8 cellular contexts compared by ENCODE assay signal in the genomic region with DNA sequence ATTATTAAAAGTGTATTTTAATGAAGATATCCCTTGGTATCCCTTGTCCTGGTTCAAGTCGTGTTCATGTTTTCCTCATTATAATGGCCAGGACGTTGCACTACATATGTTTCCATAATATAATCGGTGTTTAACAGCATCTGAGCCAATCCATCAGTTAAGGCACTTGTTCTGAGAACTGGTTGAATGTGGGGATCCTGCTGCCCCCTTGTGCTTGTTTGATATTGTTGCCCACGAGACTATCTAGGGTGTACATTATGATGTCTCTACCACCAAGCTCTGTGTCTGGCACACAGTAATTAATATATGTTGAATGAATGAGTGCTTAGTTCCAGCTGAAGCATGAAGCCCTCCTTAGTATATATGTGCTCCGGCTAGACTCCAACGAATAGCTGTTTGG.
DNase-seq lines count a peak whose midpoint lies in the region; ATAC-seq, FAIRE-seq and TF ChIP-seq lines count a peak whose summit lies in the region.

No MANE protein-coding gene starts in this region.

- 0% methylated on average over 6 of the region's 6 CpGs for WGBS in HepG2 (ENCODE audit: low lambda C conversion rate)
- WGBS in suprapubic skin = 32% methylated on average over 6 of the region's 6 CpGs

- H4K20me1 ChIP-seq in Loucy (ENCODE audit: insufficient read depth, low read length, poor library complexity, severe bottlenecking) (no peaks in the 10 kb centered on the region), HepG2 (ENCODE audit: insufficient read depth, low read length) (no peaks in the 10 kb centered on the region)

- no peak for TF ChIP-seq EP300 in HepG2 (IDR thresholded peaks at IDR 0.05; ENCODE audit: low read depth in 2 of 2, low read length in 2 of 2)
- TF ChIP-seq EP300 in HepG2 (CRISPR knock-in tag; IDR thresholded peaks at IDR 0.05; ENCODE audit: borderline replicate concordance) = no peak
- no peak for TF ChIP-seq EP300 in suprapubic skin (IDR thresholded peaks at IDR 0.05)

- no peaks in the 10 kb centered on the region for H3K79me2 ChIP-seq in Loucy (ENCODE audit: insufficient read depth, low read length)
- no peaks in the 10 kb centered on the region for H3K79me2 ChIP-seq in HepG2 (ENCODE audit: insufficient read depth, low read length)

- TF ChIP-seq POLR2A in HepG2 (IDR thresholded peaks at IDR 0.05; ENCODE audit: insufficient read depth in 1 of 2, low read depth in 2 of 2, low read length in 2 of 2) (no peak), vagina (IDR thresholded peaks at IDR 0.05) (no peak), suprapubic skin (IDR thresholded peaks at IDR 0.05) (no peak)

- ATAC-seq in GM18511 (IDR thresholded peaks at IDR 0.05; ENCODE audit: unreplicated experiment) (peak; percentile 80), HepG2 (peak; percentile 74)

- no peak overlapping the region for H3K27ac ChIP-seq in WERI-Rb-1
- no peak overlapping the region for H3K27ac ChIP-seq in HepG2 (ENCODE audit: extremely low read length, insufficient read depth, low read length)
- no peak overlapping the region for H3K27ac ChIP-seq in vagina
- H3K27ac ChIP-seq in suprapubic skin = no peak overlapping the region

- intact Hi-C loops in HepG2 (cut with micrococcal nuclease; ENCODE audit: unreplicated experiment) (loop anchor here (1.0 kb wide), 1 partner anchor 197 kb away; no protein-coding TSS in a partner anchor), vagina (cut with DNase I) (loop anchor here (5.0 kb wide), 1 partner anchor 194 kb away; a partner anchor contains a TSS)

- H3K4me1 ChIP-seq in Loucy (ENCODE audit: insufficient read depth, low read length, poor library complexity, severe bottlenecking) = no peaks in the 10 kb centered on the region
- H3K4me1 ChIP-seq in HepG2 (ENCODE audit: insufficient read depth, low read length) = no peaks in the 10 kb centered on the region
- no peaks in the 10 kb centered on the region for H3K4me1 ChIP-seq in vagina
- H3K4me1 ChIP-seq in suprapubic skin = no peaks in the 10 kb centered on the region

- H3K9me2 ChIP-seq in Loucy (replicated peaks; ENCODE audit: low read depth, low read length) = no peaks in the 10 kb centered on the region

- in situ Hi-C loops in HepG2 (cut with HindIII; ENCODE audit: extremely low pct_ligation_motif_present, low pct_unique_long_range_greater_than_20kb) = loop anchor here (5.0 kb wide), 1 partner anchor 199 kb away; no protein-coding TSS in a partner anchor

- FAIRE-seq in HepG2 (lab: Jason Lieb, UNC) = no peak

- no peaks in the 10 kb centered on the region for H3K36me3 ChIP-seq in Loucy (ENCODE audit: insufficient read depth, low read length)
- H3K36me3 ChIP-seq in WERI-Rb-1 = no peaks in the 10 kb centered on the region
- no peaks in the 10 kb centered on the region for H3K36me3 ChIP-seq in HepG2 (replicated peaks in 1 of 2; ENCODE audit: control insufficient read depth in 1 of 2, insufficient read depth in 2 of 2, low read length in 2 of 2)
- H3K36me3 ChIP-seq in vagina = no peaks in the 10 kb centered on the region
- H3K36me3 ChIP-seq in suprapubic skin = no peaks in the 10 kb centered on the region

- H3K9me3 ChIP-seq in Loucy (ENCODE audit: insufficient read depth, low read depth, low read length) (no peaks in the 10 kb centered on the region), WERI-Rb-1 (ENCODE audit: severe bottlenecking) (no peaks in the 10 kb centered on the region), HepG2 (ENCODE audit: low read length) (no peaks in the 10 kb centered on the region), vagina (no peaks in the 10 kb centered on the region), suprapubic skin (no peaks in the 10 kb centered on the region)

- no peak overlapping the region for H3K4me2 ChIP-seq in Loucy (ENCODE audit: low read depth, low read length, poor library complexity, severe bottlenecking)
- H3K4me2 ChIP-seq in HepG2 (ENCODE audit: low read depth, low read length) = no peak overlapping the region

- H3K9ac ChIP-seq in Loucy (ENCODE audit: low read depth, low read length, poor library complexity, severe bottlenecking) (no peak overlapping the region), HepG2 (ENCODE audit: insufficient read depth, low read depth, low read length) (no peak overlapping the region)

- BruUV-seq in HepG2 (replicated peaks; lab: Mats Ljungman, UMichigan) = no TSS peak

- TF ChIP-seq RAD21 in HepG2 (CRISPR knock-in tag; IDR thresholded peaks at IDR 0.05) = no peak

- DNase-seq in COLO668 (lab: John Stamatoyannopoulos, UW; ENCODE audit: unreplicated experiment) (peak; percentile 54), WERI-Rb-1 (peak; percentile 12), HepG2 (ENCODE audit: low spot score) (peak; percentile 23), vagina (ENCODE audit: extremely low spot score in 2 of 2) (no peak), suprapubic skin (ENCODE audit: low spot score in 2 of 2) (no peak)
- no peak for DNase-seq in activated CD4-positive, CD25-positive, alpha-beta regulatory T cell treated with anti-CD3 and anti-CD28 coated beads, Interleukin-2, amount 50 U/mL, for 72 hours

- POLR2A ChIA-PET in HepG2 (lab: Yijun Ruan, JAX) = no interaction called here

- CTCF ChIA-PET in HepG2 (lab: Yijun Ruan, JAX; ENCODE audit: low intra/inter-chr PET ratio, low total read pairs) = interaction anchor here (0.7 kb wide), 1 partner anchor 197 kb away, joined by 3 read pairs; no protein-coding TSS in a partner anchor

- no peak overlapping the region for H3K4me3 ChIP-seq in Loucy (ENCODE audit: low read length, poor library complexity, severe bottlenecking)
- H3K4me3 ChIP-seq in WERI-Rb-1 (ENCODE audit: low read depth, low read length) = no peak overlapping the region
- no peak overlapping the region for H3K4me3 ChIP-seq in HepG2 (replicated peaks in 1 of 3; ENCODE audit: insufficient read depth in 1 of 3, low read depth in 2 of 3, low read length in 3 of 3)
- no peak overlapping the region for H3K4me3 ChIP-seq in vagina
- H3K4me3 ChIP-seq in suprapubic skin = no peak overlapping the region

- H3F3A ChIP-seq in Loucy (ENCODE audit: low read depth) = no peaks in the 10 kb centered on the region

- H2AFZ ChIP-seq in Loucy (ENCODE audit: low read length) (no peak overlapping the region), HepG2 (ENCODE audit: low read length) (no peak overlapping the region)

- H3K27me3 ChIP-seq in Loucy (ENCODE audit: insufficient read depth, low read length, poor library complexity, severe bottlenecking) = no peaks in the 10 kb centered on the region
- peaks cover 7% of the 10 kb centered on the region for H3K27me3 ChIP-seq in WERI-Rb-1 (ENCODE audit: insufficient read depth, low read depth, severe bottlenecking)
- H3K27me3 ChIP-seq in HepG2 (ENCODE audit: control insufficient read depth in 1 of 2, insufficient read depth in 2 of 2, low read length in 2 of 2) = peaks cover 1 to 7% of the 10 kb centered on the region in 2 experiments; a peak in 2 of 5 replicates
- no peaks in the 10 kb centered on the region for H3K27me3 ChIP-seq in vagina
- peaks cover 7% of the 10 kb centered on the region for H3K27me3 ChIP-seq in suprapubic skin

- TF ChIP-seq CTCF in Loucy (conservative IDR thresholded peaks at IDR 0.05; ENCODE audit: low read length) (peak; percentile 63), WERI-Rb-1 (IDR thresholded peaks at IDR 0.05; ENCODE audit: low read depth, low read length) (0 out of 2 replicates have a peak, but pooled peaks have one; percentile 2), HepG2 (CRISPR knock-in tag; IDR thresholded peaks at IDR 0.05) (peak; percentile 58), vagina (IDR thresholded peaks at IDR 0.05) (no peak), suprapubic skin (IDR thresholded peaks at IDR 0.05) (peak in 1 of 2 donors; percentile 19)

TF ChIP-seq in HepG2, 621 proteins besides CTCF, POLR2A, EP300 and RAD21 (continues in another document):
- TF ChIP-seq SMAD9 (CRISPR knock-in tag; IDR thresholded peaks at IDR 0.05) (no peak), FOXK1 (CRISPR knock-in tag; IDR thresholded peaks at IDR 0.05; ENCODE audit: borderline replicate concordance, low read depth) (no peak), STAG1 (CRISPR knock-in tag; IDR thresholded peaks at IDR 0.05) (peak; percentile 53), ZNF3 (CRISPR knock-in tag; IDR thresholded peaks at IDR 0.05) (no peak), SRSF4 (IDR thresholded peaks at IDR 0.05; ENCODE audit: low read depth, low read length, poor library complexity, severe bottlenecking) (no peak), ZNF775 (CRISPR knock-in tag; IDR thresholded peaks at IDR 0.05; ENCODE audit: borderline replicate concordance) (no peak), SMC3 (IDR thresholded peaks at IDR 0.05; ENCODE audit: low read length) (peak; percentile 42; the same call in 1 of the 2 replicates), ZFY (CRISPR knock-in tag; IDR thresholded peaks at IDR 0.05) (no peak), SSRP1 (CRISPR knock-in tag; IDR thresholded peaks at IDR 0.05) (no peak)
- TF ChIP-seq, protein P1, sequence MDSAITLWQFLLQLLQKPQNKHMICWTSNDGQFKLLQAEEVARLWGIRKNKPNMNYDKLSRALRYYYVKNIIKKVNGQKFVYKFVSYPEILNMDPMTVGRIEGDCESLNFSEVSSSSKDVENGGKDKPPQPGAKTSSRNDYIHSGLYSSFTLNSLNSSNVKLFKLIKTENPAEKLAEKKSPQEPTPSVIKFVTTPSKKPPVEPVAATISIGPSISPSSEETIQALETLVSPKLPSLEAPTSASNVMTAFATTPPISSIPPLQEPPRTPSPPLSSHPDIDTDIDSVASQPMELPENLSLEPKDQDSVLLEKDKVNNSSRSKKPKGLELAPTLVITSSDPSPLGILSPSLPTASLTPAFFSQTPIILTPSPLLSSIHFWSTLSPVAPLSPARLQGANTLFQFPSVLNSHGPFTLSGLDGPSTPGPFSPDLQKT (CRISPR knock-in tag; IDR thresholded peaks at IDR 0.05; ENCODE audit: borderline replicate concordance) = no peak
- TF ChIP-seq, protein P2, sequence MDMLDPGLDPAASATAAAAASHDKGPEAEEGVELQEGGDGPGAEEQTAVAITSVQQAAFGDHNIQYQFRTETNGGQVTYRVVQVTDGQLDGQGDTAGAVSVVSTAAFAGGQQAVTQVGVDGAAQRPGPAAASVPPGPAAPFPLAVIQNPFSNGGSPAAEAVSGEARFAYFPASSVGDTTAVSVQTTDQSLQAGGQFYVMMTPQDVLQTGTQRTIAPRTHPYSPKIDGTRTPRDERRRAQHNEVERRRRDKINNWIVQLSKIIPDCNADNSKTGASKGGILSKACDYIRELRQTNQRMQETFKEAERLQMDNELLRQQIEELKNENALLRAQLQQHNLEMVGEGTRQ (IDR thresholded peaks at IDR 0.05; ENCODE audit: low read depth, low read length) = no peak
- TF ChIP-seq, protein P2 (CRISPR knock-in tag; IDR thresholded peaks at IDR 0.05; ENCODE audit: borderline replicate concordance) = no peak

Comparison
In these comparisons a context has a peak if more than half of its experiments do, and no peak if none do; other contexts are left out.
1. DNase-seq: peak in COLO668 (single experiment), WERI-Rb-1 (single experiment) and HepG2 (single experiment); none in vagina (0 of 2), activated CD4-positive, CD25-positive, alpha-beta regulatory T cell treated with anti-CD3 and anti-CD28 coated beads, Interleukin-2, amount 50 U/mL, for 72 hours (single experiment) and suprapubic skin (0 of 2).
2. CTCF ChIP-seq: peak in Loucy (single experiment), WERI-Rb-1 (single experiment) and HepG2 (single experiment); none in vagina (0 of 3).